ENCODE assay signal across 8 cellular contexts in the genomic region with DNA sequence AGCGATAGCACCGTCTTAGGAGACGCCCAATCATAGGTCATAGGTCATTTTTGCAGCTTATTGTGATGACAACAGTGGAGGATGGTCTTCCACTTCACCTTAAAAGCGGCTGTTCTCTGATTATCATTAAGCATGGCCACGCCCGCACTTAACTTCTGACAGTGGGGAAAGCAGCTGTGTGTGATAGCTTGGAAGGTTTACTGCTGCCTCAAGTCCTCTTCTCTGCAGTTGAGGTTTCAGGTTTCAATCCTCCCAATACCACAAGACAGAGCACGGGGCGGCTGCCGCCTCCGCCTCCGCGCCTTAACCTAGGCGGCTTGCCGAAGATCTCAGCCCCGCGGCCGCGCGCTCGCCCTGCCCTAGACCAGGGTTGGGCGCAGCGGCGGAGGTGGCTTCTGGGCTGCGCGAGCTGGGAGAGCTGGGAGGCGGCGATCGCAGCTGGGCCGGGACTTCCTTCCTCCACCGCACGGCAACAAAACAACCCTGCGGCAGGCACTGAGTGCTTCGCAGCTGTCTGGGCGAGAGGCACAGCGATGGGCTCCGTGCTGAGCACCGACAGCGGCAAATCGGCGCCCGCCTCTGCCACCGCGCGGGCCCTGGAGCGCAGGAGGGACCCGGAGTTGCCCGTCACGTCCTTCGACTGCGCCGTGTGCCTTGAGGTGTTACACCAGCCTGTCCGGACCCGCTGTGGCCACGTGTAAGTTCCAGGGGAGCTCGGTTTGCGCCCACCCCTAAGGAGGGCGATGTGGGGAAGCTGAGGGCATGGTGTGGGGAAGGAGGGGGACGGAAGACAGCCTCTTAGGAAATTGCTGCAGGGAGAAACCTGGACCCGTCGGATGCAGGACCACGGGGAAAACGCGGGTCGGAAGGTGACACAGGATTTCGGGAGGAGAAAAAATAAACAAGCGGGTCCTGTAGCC. TPM values are rescaled to one million over a fixed set of nuclear protein-coding genes. Genes with fewer than 3 reads are reported as not detected.
A peak's percentile ranks its signal among the peaks of the same experiment; 100 is the strongest.
DNase-seq lines count a peak whose midpoint lies in the region; ATAC-seq and TF ChIP-seq lines count a peak whose summit lies in the region.

Gene RNF125, plus strand, starts transcription at position 495 of the 920 bp plus-strand sequence. Its CDS starts 39 bp downstream, at position 534.

- no peak for TF ChIP-seq CTCF in AG09309 (IDR thresholded peaks at IDR 0.05; ENCODE audit: control insufficient read depth, insufficient read depth, low read depth, low read length, missing control alignments)

- H3K4me3 ChIP-seq in AG09309 (ENCODE audit: control insufficient read depth, low read depth, low read length), result peak within 1 kb of the TSS; percentile 54

- H3K27ac ChIP-seq in cingulate gyrus (ENCODE audit: low read depth, low read length), result peak within 1 kb of the TSS; percentile 79

- peak; percentile 16 for DNase-seq in AG09309 (ENCODE audit: low read depth)
- DNase-seq in NCI-H460 (ENCODE audit: extremely low read depth, low read depth), result peak; percentile 13
- DNase-seq in activated CD4-positive, alpha-beta T cell treated with anti-CD3 and anti-CD28 coated beads for 24 hours (ENCODE audit: low read depth in 2 of 2), result peak; percentile 75 to 76
- peak; percentile 69 to 87 for DNase-seq in left colon
- peak; percentile 74 to 77 for DNase-seq in stimulated activated CD4-positive, alpha-beta T cell treated with anti-CD3 and anti-CD28 coated beads, Interleukin-1b, Interleukin-23, amount 100 ng/mL, for 4 hours (ENCODE audit: low read depth in 2 of 2)

- intact Hi-C loops in left colon (cut with DNase I, micrococcal nuclease), result no loop called here

- ATAC-seq in GM18909 (IDR thresholded peaks at IDR 0.05; ENCODE audit: poor library complexity, unreplicated experiment) (peak; percentile 81), HG03159 (IDR thresholded peaks at IDR 0.05; ENCODE audit: unreplicated experiment) (peak; percentile 81), left colon (peak; percentile 82)

RNA-seq across cellular contexts. Expression of gene RNF125, which starts in this region (rescaled TPM):
- 2.2 and 2.8 TPM in 2 replicates for total RNA-seq in NCI-H460 (2014; rRNA removed; shearing (Covaris generic))
- 0.11 and 0.70 TPM in 2 replicates for polyA plus RNA-seq in NCI-H460 (2014; cell fraction: nucleus; rRNA removed)
- 10 to 100 TPM in 1 of 2 donors, 1 to 10 TPM in 1; 8.5 to 12.0 TPM for total RNA-seq in left colon

Comparison
In these comparisons a context has a peak if more than half of its experiments do, and no peak if none do; other contexts are left out.
1. Peak in every context shown above with its lines: DNase-seq, ATAC-seq, H3K4me3 ChIP-seq and H3K27ac ChIP-seq.
2. DNase-seq: peak in every context shown above with its lines; median percentile 78 in left colon; 76 in activated CD4-positive, alpha-beta T cell treated with anti-CD3 and anti-CD28 coated beads for 24 hours; 76 in stimulated activated CD4-positive, alpha-beta T cell treated with anti-CD3 and anti-CD28 coated beads, Interleukin-1b, Interleukin-23, amount 100 ng/mL, for 4 hours; 16 in AG09309; 13 in NCI-H460.